ENCODE assay signal across 1 cellular context in the genomic region with DNA sequence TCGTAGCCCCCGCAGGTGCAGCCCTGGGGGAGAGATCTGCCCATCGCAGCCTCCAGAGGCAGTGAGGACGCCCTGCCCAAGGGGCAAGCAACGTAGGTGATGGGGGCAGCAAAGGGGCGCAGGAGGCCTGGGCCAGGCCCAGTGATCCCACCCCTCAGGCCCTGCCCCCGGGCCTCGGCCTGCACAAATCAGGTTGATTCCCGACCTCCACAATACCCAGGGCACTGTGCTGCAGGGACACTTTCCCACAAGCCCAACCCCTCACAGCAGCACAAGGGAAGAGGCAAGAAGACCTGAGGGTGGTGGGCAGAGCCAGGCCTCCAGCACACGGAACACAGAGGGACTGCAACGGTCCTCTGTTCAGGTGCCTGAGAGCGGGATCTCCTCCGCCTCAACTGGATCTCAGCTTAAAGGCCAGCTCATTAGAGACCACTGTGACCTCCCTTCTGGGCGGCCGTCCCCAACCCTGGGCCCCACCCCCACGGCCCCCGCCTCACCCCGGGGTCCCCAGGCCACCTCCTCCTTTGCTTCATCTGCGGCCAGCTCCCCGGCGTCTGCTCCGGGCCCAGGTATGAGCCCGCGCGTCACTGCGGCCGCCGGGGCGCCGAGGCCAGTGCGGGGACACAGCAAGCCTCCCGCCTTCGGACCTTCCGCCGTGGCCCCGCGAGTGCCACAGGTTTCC.
TF ChIP-seq lines count a peak whose summit lies in the region.

No MANE protein-coding gene starts in this region.

TF ChIP-seq in HEK293, 187 proteins besides CTCF, POLR2A, EP300 and RAD21 (continued from another document):
- TF ChIP-seq, protein P1, sequence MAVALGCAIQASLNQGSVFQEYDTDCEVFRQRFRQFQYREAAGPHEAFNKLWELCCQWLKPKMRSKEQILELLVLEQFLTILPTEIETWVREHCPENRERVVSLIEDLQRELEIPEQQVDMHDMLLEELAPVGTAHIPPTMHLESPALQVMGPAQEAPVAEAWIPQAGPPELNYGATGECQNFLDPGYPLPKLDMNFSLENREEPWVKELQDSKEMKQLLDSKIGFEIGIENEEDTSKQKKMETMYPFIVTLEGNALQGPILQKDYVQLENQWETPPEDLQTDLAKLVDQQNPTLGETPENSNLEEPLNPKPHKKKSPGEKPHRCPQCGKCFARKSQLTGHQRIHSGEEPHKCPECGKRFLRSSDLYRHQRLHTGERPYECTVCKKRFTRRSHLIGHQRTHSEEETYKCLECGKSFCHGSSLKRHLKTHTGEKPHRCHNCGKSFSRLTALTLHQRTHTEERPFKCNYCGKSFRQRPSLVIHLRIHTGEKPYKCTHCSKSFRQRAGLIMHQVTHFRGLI (tag by site-specific recombination; IDR thresholded peaks at IDR 0.05) = peak; percentile 50; the same call in 1 of the 2 replicates
- no peak for TF ChIP-seq PRDM4 (tag by site-specific recombination; IDR thresholded peaks at IDR 0.05)
- no peak for TF ChIP-seq ZNF677 (tag by site-specific recombination; IDR thresholded peaks at IDR 0.05)
- TF ChIP-seq ZNF10 (tag by site-specific recombination; IDR thresholded peaks at IDR 0.05) = no peak
- TF ChIP-seq, protein P2, sequence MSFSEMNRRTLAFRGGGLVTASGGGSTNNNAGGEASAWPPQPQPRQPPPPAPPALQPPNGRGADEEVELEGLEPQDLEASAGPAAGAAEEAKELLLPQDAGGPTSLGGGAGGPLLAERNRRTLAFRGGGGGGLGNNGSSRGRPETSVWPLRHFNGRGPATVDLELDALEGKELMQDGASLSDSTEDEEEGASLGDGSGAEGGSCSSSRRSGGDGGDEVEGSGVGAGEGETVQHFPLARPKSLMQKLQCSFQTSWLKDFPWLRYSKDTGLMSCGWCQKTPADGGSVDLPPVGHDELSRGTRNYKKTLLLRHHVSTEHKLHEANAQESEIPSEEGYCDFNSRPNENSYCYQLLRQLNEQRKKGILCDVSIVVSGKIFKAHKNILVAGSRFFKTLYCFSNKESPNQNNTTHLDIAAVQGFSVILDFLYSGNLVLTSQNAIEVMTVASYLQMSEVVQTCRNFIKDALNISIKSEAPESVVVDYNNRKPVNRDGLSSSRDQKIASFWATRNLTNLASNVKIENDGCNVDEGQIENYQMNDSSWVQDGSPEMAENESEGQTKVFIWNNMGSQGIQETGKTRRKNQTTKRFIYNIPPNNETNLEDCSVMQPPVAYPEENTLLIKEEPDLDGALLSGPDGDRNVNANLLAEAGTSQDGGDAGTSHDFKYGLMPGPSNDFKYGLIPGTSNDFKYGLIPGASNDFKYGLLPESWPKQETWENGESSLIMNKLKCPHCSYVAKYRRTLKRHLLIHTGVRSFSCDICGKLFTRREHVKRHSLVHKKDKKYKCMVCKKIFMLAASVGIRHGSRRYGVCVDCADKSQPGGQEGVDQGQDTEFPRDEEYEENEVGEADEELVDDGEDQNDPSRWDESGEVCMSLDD (tag by site-specific recombination; IDR thresholded peaks at IDR 0.05) = 0 out of 2 replicates have a peak, but pooled peaks have one; percentile 45
- no peak for TF ChIP-seq ZNF292 (tag by site-specific recombination; IDR thresholded peaks at IDR 0.05; ENCODE audit: borderline replicate concordance, low read depth)
- 0 out of 2 replicates have a peak, but pooled peaks have one; percentile 55 for TF ChIP-seq ZNF335 (tag by site-specific recombination; conservative IDR thresholded peaks at IDR 0.05)
- peak; percentile 36 for TF ChIP-seq GLIS2 (tag by site-specific recombination; IDR thresholded peaks at IDR 0.05)
- TF ChIP-seq, protein P3, sequence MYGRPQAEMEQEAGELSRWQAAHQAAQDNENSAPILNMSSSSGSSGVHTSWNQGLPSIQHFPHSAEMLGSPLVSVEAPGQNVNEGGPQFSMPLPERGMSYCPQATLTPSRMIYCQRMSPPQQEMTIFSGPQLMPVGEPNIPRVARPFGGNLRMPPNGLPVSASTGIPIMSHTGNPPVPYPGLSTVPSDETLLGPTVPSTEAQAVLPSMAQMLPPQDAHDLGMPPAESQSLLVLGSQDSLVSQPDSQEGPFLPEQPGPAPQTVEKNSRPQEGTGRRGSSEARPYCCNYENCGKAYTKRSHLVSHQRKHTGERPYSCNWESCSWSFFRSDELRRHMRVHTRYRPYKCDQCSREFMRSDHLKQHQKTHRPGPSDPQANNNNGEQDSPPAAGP (tag by site-specific recombination; IDR thresholded peaks at IDR 0.05) = peak; percentile 54
- TF ChIP-seq ZBTB20 (tag by site-specific recombination; IDR thresholded peaks at IDR 0.05) = 0 out of 2 replicates have a peak, but pooled peaks have one; percentile 29
- TF ChIP-seq ZNF600 (tag by site-specific recombination; IDR thresholded peaks at IDR 0.05) = peak; percentile 31; the same call in 1 of the 2 replicates
- no peak for TF ChIP-seq ZNF704 (tag by site-specific recombination; IDR thresholded peaks at IDR 0.05)
- no peak for TF ChIP-seq ZNF768 (tag by site-specific recombination; IDR thresholded peaks at IDR 0.05)
- TF ChIP-seq KLF16 (tag by site-specific recombination; IDR thresholded peaks at IDR 0.05) = no peak
- TF ChIP-seq, protein P4, sequence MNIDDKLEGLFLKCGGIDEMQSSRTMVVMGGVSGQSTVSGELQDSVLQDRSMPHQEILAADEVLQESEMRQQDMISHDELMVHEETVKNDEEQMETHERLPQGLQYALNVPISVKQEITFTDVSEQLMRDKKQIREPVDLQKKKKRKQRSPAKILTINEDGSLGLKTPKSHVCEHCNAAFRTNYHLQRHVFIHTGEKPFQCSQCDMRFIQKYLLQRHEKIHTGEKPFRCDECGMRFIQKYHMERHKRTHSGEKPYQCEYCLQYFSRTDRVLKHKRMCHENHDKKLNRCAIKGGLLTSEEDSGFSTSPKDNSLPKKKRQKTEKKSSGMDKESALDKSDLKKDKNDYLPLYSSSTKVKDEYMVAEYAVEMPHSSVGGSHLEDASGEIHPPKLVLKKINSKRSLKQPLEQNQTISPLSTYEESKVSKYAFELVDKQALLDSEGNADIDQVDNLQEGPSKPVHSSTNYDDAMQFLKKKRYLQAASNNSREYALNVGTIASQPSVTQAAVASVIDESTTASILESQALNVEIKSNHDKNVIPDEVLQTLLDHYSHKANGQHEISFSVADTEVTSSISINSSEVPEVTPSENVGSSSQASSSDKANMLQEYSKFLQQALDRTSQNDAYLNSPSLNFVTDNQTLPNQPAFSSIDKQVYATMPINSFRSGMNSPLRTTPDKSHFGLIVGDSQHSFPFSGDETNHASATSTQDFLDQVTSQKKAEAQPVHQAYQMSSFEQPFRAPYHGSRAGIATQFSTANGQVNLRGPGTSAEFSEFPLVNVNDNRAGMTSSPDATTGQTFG (tag by site-specific recombination; IDR thresholded peaks at IDR 0.05; ENCODE audit: borderline replicate concordance) = no peak
- peak; percentile 85 for TF ChIP-seq ZNF76 (tag by site-specific recombination; IDR thresholded peaks at IDR 0.05; ENCODE audit: borderline replicate concordance, low read depth)
- TF ChIP-seq ZFHX2 (tag by site-specific recombination; conservative IDR thresholded peaks at IDR 0.05) = no peak; the same call in 1 of the 2 replicates
- TF ChIP-seq ZNF202 (tag by site-specific recombination; IDR thresholded peaks at IDR 0.05; ENCODE audit: borderline replicate concordance) = no peak
TF ChIP-seq in HEK293: peak in this region for 13.
